In genomic region chr2:201008000-201008829, GRCh38 we compare ENCODE assay signal across 25 cellular contexts. TPM values are rescaled to one million over a fixed set of nuclear protein-coding genes. Genes with fewer than 3 reads are reported as not detected.
A peak's percentile ranks its signal among the peaks of the same experiment; 100 is the strongest.
DNase-seq lines count a peak whose midpoint lies in the region; ATAC-seq, FAIRE-seq and TF ChIP-seq lines count a peak whose summit lies in the region.
"Had no signal": no experiment of that assay in that cellular context is flagged by ENCODE, and none has a peak within 500 bp of the region (broad histone marks: within the 10 kb centered on the region; RNA-seq: fewer than 3 reads in every experiment).

No MANE protein-coding gene starts in this region.

- H3K9me3 ChIP-seq in HepG2 (ENCODE audit: low read length) (no peaks in the 10 kb centered on the region), small intestine (ENCODE audit: control insufficient read depth, low read depth) (no peaks in the 10 kb centered on the region)
- H3K9me3 ChIP-seq: ovary, spleen, upper lobe of left lung had no signal

- no peaks in the 10 kb centered on the region for H3K79me2 ChIP-seq in HepG2 (ENCODE audit: insufficient read depth, low read length)

- H3K27me3 ChIP-seq in dorsolateral prefrontal cortex (no peaks in the 10 kb centered on the region), HepG2 (ENCODE audit: control insufficient read depth in 1 of 2, insufficient read depth in 2 of 2, low read length in 2 of 2) (no peaks in the 10 kb centered on the region), small intestine (ENCODE audit: control insufficient read depth in 2 of 2, insufficient read depth in 2 of 2, low read length in 2 of 2) (no peaks in the 10 kb centered on the region)
- H3K27me3 ChIP-seq: ovary, spleen, upper lobe of left lung had no signal

- WGBS in HepG2 (ENCODE audit: low lambda C conversion rate): 7% methylated on average over 3 of the region's 3 CpGs
- 71 to 86% (median 77%) methylated on average over 3 of the region's 3 CpGs for WGBS in small intestine, 3 donors

- no peak for TF ChIP-seq POLR2A in HepG2 (IDR thresholded peaks at IDR 0.05; ENCODE audit: insufficient read depth in 1 of 2, low read depth in 2 of 2, low read length in 2 of 2)

- no TSS peak for BruUV-seq in HepG2 (replicated peaks; lab: Mats Ljungman, UMichigan)

- 0 out of 2 replicates have a peak overlapping the region, but pooled peaks have one; percentile 17 for H3K9ac ChIP-seq in HepG2 (ENCODE audit: insufficient read depth, low read depth, low read length)

- no peak overlapping the region for H2AFZ ChIP-seq in HepG2 (ENCODE audit: low read length)

- H3K4me1 ChIP-seq in HepG2 (ENCODE audit: insufficient read depth, low read length) (peaks cover 28% of the 10 kb centered on the region), small intestine (ENCODE audit: control insufficient read depth in 2 of 2, insufficient read depth in 1 of 2, low read depth in 1 of 2, low read length in 1 of 2) (no peaks in the 10 kb centered on the region)
- H3K4me1 ChIP-seq: spleen, upper lobe of left lung had no signal

- H3K36me3 ChIP-seq in HepG2 (replicated peaks in 1 of 2; ENCODE audit: control insufficient read depth in 1 of 2, insufficient read depth in 2 of 2, low read length in 2 of 2) (peaks cover 0 to 6% of the 10 kb centered on the region in 2 experiments; a peak in 1 of 5 replicates), small intestine (ENCODE audit: control insufficient read depth in 2 of 2, insufficient read depth in 2 of 2, low read length in 2 of 2) (peaks cover 0 to 6% of the 10 kb centered on the region in 2 donors)
- H3K36me3 ChIP-seq: ovary, WERI-Rb-1 had no signal

- TF ChIP-seq EP300 in HepG2 (IDR thresholded peaks at IDR 0.05; ENCODE audit: low read depth in 2 of 2, low read length in 2 of 2) (peak; percentile 59 to 72; a peak in 2 of 4 replicates), HepG2 (CRISPR knock-in tag; IDR thresholded peaks at IDR 0.05; ENCODE audit: borderline replicate concordance) (no peak; the same call in 1 of the 2 replicates)

- peak; percentile 65 for DNase-seq in HT-29 (ENCODE audit: low spot score)
- DNase-seq in dorsolateral prefrontal cortex: no peak
- peak; percentile 97 for DNase-seq in HepG2 (ENCODE audit: low spot score)
- DNase-seq in small intestine: peak; percentile 11
- DNase-seq in AML-193 (lab: John Stamatoyannopoulos, UW): no peak
- no peak for DNase-seq in GDM1 (lab: John Stamatoyannopoulos, UW)
- no peak for DNase-seq in NCI-H446 (lab: John Stamatoyannopoulos, UW)
- DNase-seq: activated CD4-positive, alpha-beta T cell treated with anti-CD3 and anti-CD28 coated beads, Interleukin-2, amount 50 U/mL, for 48 hours; activated naive CD4-positive, alpha-beta T cell treated with Interleukin-2 at 50 U/mL for 16 hours; effector CD8-positive, alpha-beta T cell; Kasumi-1; left cardiac atrium; NCI-H1694; NCI-H510A; ovary; SHP77; spleen; stimulated activated CD4-positive, alpha-beta T cell treated with anti-CD3 and anti-CD28 coated beads, Interleukin-2, amount 100 ng/mL, for 48 hours; upper lobe of left lung; WERI-Rb-1 had no signal

- H3K4me2 ChIP-seq in HepG2 (ENCODE audit: low read depth, low read length): peak overlapping the region; percentile 58

- CTCF ChIA-PET in HepG2 (lab: Yijun Ruan, JAX; ENCODE audit: low intra/inter-chr PET ratio, low total read pairs): no interaction called here

- no peak for TF ChIP-seq RAD21 in HepG2 (CRISPR knock-in tag; IDR thresholded peaks at IDR 0.05)

- peak; percentile 83 for FAIRE-seq in HepG2 (lab: Jason Lieb, UNC)
- FAIRE-seq in small intestine (lab: Jason Lieb, UNC): no peak

- POLR2A ChIA-PET in HepG2 (lab: Yijun Ruan, JAX): interaction anchor here (0.6 to 2.6 kb wide), 7 partner anchors 41 to 144 kb away, joined by 3 to 28 read pairs (median 5); partner anchors contain the start of genes CLK1 and ORC2

- in situ Hi-C loops in HepG2 (cut with HindIII; ENCODE audit: extremely low pct_ligation_motif_present, low pct_unique_long_range_greater_than_20kb): loop anchor here (5.0 kb wide), 1 partner anchor 49 kb away; no protein-coding TSS in a partner anchor

- ATAC-seq in HepG2 (peak; percentile 97), HG03571 (IDR thresholded peaks at IDR 0.05; ENCODE audit: unreplicated experiment) (no peak)
- ATAC-seq: left cardiac atrium; natural killer cell treated with Interleukin-12 subunit alpha and Interleukin-12 subunit beta and Interleukin-15 and Interleukin-18, amount 100 ng/mL, for 72 hours had no signal

- H4K20me1 ChIP-seq in HepG2 (ENCODE audit: insufficient read depth, low read length): no peaks in the 10 kb centered on the region

- H3K27ac ChIP-seq in dorsolateral prefrontal cortex (peak overlapping the region in 40 of 59 donors; percentile 14 to 81 (median 46)), HepG2 (ENCODE audit: extremely low read length, insufficient read depth, low read length) (peak overlapping the region; percentile 64), small intestine (ENCODE audit: low read depth in 1 of 2, low read length in 1 of 2) (no peak overlapping the region)
- H3K27ac ChIP-seq: C4-2B, epithelial cell of prostate, HL-60, ovary, spleen, WERI-Rb-1 had no signal

- H3K4me3 ChIP-seq in dorsolateral prefrontal cortex: peak overlapping the region in 1 of 59 donors; percentile 3
- no peak overlapping the region; a peak in 1 of 6 replicates for H3K4me3 ChIP-seq in HepG2 (replicated peaks in 1 of 3; ENCODE audit: insufficient read depth in 1 of 3, low read depth in 2 of 3, low read length in 3 of 3)
- H3K4me3 ChIP-seq in small intestine (ENCODE audit: low read depth in 1 of 2, low read length in 2 of 2): no peak overlapping the region
- H3K4me3 ChIP-seq: ovary, spleen, upper lobe of left lung had no signal

- intact Hi-C loops in dorsolateral prefrontal cortex (cut with DNase I) (no loop called here), HepG2 (cut with micrococcal nuclease; ENCODE audit: unreplicated experiment) (loop anchor here (1.0 to 2.0 kb wide), 2 partner anchors 45 to 49 kb away; partner anchors contain the start of gene ORC2)

- TF ChIP-seq CTCF in dorsolateral prefrontal cortex (IDR thresholded peaks at IDR 0.05 in 54 of 56, conservative IDR thresholded peaks at IDR 0.05 in 2 of 56; ENCODE audit: low read depth in 1 of 56, partially characterized antibody in 56 of 56) (no peak), HepG2 (CRISPR knock-in tag; IDR thresholded peaks at IDR 0.05) (no peak)

TF ChIP-seq in HepG2, 621 proteins besides CTCF, POLR2A, EP300 and RAD21 (continues in another document):
- no peak for TF ChIP-seq ZNF552 (CRISPR knock-in tag; IDR thresholded peaks at IDR 0.05; ENCODE audit: borderline replicate concordance)
- peak; percentile 70; the same call in 1 of the 2 replicates for TF ChIP-seq RNF219 (CRISPR knock-in tag; IDR thresholded peaks at IDR 0.05)
- TF ChIP-seq ZKSCAN5 (CRISPR knock-in tag; IDR thresholded peaks at IDR 0.05): no peak
- TF ChIP-seq SOX6 (IDR thresholded peaks at IDR 0.05): no peak
- peak; percentile 99 for TF ChIP-seq SOX6 (CRISPR knock-in tag; IDR thresholded peaks at IDR 0.05)
- no peak for TF ChIP-seq MYNN (CRISPR knock-in tag; IDR thresholded peaks at IDR 0.05; ENCODE audit: low read depth)

RNA-seq across cellular contexts. Expression of gene ORC2, which starts 44.8 kb away (rescaled TPM):
- 8.8 and 11.0 TPM in 2 replicates for total RNA-seq in HT-29 (2014; rRNA removed; shearing (Covaris generic))
- total RNA-seq in dorsolateral prefrontal cortex: 10 to 100 TPM; 26.1 to 54.8 (median 38.1) TPM
- 58.3 and 73.5 TPM in 2 replicates for total RNA-seq in HepG2 (2016; rRNA removed; fragmentation: Illumina TruSeq; extraction: Trizol)
- total RNA-seq in HepG2 (2016; cell fraction: cytosol; rRNA removed; fragmentation: Illumina TruSeq; extraction: Trizol; ENCODE audit: low read depth): 35.1 and 42.3 TPM in 2 replicates
- 57.9 and 72.3 TPM in 2 replicates for total RNA-seq in HepG2 (2016; cell fraction: insoluble cytoplasmic fraction; rRNA removed; fragmentation: Illumina TruSeq; extraction: Trizol)
- total RNA-seq in HepG2 (2016; cell fraction: membrane; rRNA removed; fragmentation: Illumina TruSeq; extraction: Trizol): 23.7 and 25.8 TPM in 2 replicates
- total RNA-seq in HepG2 (2016; cell fraction: nucleus; rRNA removed; fragmentation: Illumina TruSeq; extraction: Trizol): 84.7 and 104 TPM in 2 replicates
- 17.8 and 19.3 TPM in 2 replicates for polyA plus RNA-seq in HepG2 (2011; rRNA removed)
- 3.8 and 5.6 TPM in 2 replicates for polyA plus RNA-seq in HepG2 (2011; cell fraction: cytosol; rRNA removed)
- polyA plus RNA-seq in HepG2 (2011; cell fraction: nucleus; rRNA removed): 56.9 and 65.1 TPM in 2 replicates
- 31.7 and 53.3 TPM in 2 replicates for polyA plus RNA-seq in HepG2 (2012)
- 2.8 and 3.0 TPM in 2 replicates for polyA plus RNA-seq in HepG2 (2016; cell fraction: cytosol; fragmentation: Illumina TruSeq; extraction: Trizol; ENCODE audit: low read depth)
- polyA plus RNA-seq in HepG2 (2016; cell fraction: insoluble cytoplasmic fraction; fragmentation: Illumina TruSeq; extraction: Trizol; ENCODE audit: low read depth): 49.7 and 56.0 TPM in 2 replicates
- polyA plus RNA-seq in HepG2 (2016; cell fraction: membrane; fragmentation: Illumina TruSeq; extraction: Trizol; ENCODE audit: low read depth): 6.0 and 6.1 TPM in 2 replicates
- 194 and 196 TPM in 2 replicates for polyA plus RNA-seq in HepG2 (2016; cell fraction: nucleus; fragmentation: Illumina TruSeq; extraction: Trizol; ENCODE audit: insufficient read depth, low read depth)
- 4.6 and 6.1 TPM in 2 replicates for polyA minus RNA-seq in HepG2 (2011; rRNA and poly(A)+ RNA removed; ENCODE audit: low replicate concordance)
- polyA minus RNA-seq in HepG2 (2011; cell fraction: cytosol; rRNA and poly(A)+ RNA removed): 9.2 and 14.9 TPM in 2 replicates
- polyA minus RNA-seq in HepG2 (2011; cell fraction: nucleus; rRNA and poly(A)+ RNA removed): 48.9 and 55.0 TPM in 2 replicates
- 10 to 100 TPM in 2 of 3 donors, 1 to 10 TPM in 1; 8.9 to 11.8 (median 11.0) TPM for polyA plus RNA-seq in small intestine

Comparison
In these comparisons a context has a peak if more than half of its experiments do, and no peak if none do; other contexts are left out.
1. DNase-seq: peak in HT-29 (single experiment), HepG2 (single experiment) and small intestine (single experiment); none in dorsolateral prefrontal cortex (0 of 10), AML-193 (0 of 2), GDM1 (single experiment) and NCI-H446 (0 of 2).
2. H3K27ac ChIP-seq: peak in dorsolateral prefrontal cortex (40 of 59) and HepG2 (single experiment); none in small intestine (0 of 2).